ENCODE assay signal across 20 cellular contexts in genomic region chr4:183919173-183919572, GRCh38. TPM values are rescaled to one million over a fixed set of nuclear protein-coding genes. Genes with fewer than 3 reads are reported as not detected.
A peak's percentile ranks its signal among the peaks of the same experiment; 100 is the strongest.
DNase-seq lines count a peak whose midpoint lies in the region; ATAC-seq and TF ChIP-seq lines count a peak whose summit lies in the region.
"Had no signal": no experiment of that assay in that cellular context is flagged by ENCODE, and none has a peak within 500 bp of the region (broad histone marks: within the 10 kb centered on the region; RNA-seq: fewer than 3 reads in every experiment).

No MANE protein-coding gene starts in this region.

- peak overlapping the region; percentile 7 for H3K23ac ChIP-seq in mesendoderm (ENCODE audit: low read length)

- no peak overlapping the region for H2BK5ac ChIP-seq in mesendoderm (ENCODE audit: low read length)

- H3K4ac ChIP-seq in mesendoderm (ENCODE audit: low read depth, low read length): no peak overlapping the region

- H3K56ac ChIP-seq in mesendoderm (ENCODE audit: low read length): peak overlapping the region; percentile 39

- H3K27ac ChIP-seq in right atrium auricular region (peak overlapping the region in 1 of 2 donors; percentile 2), mesendoderm (ENCODE audit: low read depth, low read length) (no peak overlapping the region)
- H3K27ac ChIP-seq: A549 had no signal

- no peak for TF ChIP-seq CTCF in right atrium auricular region (IDR thresholded peaks at IDR 0.05)

- H3K36me3 ChIP-seq in right atrium auricular region: no peaks in the 10 kb centered on the region
- no peaks in the 10 kb centered on the region for H3K36me3 ChIP-seq in mesendoderm (ENCODE audit: control insufficient read depth, insufficient read depth, low read length)

- no peak overlapping the region for H3K18ac ChIP-seq in mesendoderm (ENCODE audit: low read length)

- H3K4me1 ChIP-seq in right atrium auricular region (peaks cover 0 to 10% of the 10 kb centered on the region in 2 donors), mesendoderm (ENCODE audit: control insufficient read depth, low read depth, low read length) (peaks cover 2% of the 10 kb centered on the region)
- H3K4me1 ChIP-seq: A549 had no signal

- H2AK5ac ChIP-seq in mesendoderm (ENCODE audit: low read length): no peak overlapping the region

- H4K5ac ChIP-seq in mesendoderm (ENCODE audit: low read length): no peak overlapping the region

- H3K27me3 ChIP-seq in right atrium auricular region: no peaks in the 10 kb centered on the region
- H3K27me3 ChIP-seq in mesendoderm (ENCODE audit: insufficient read depth, low read length, poor library complexity): no peaks in the 10 kb centered on the region

- no peak overlapping the region for H3K9ac ChIP-seq in mesendoderm (ENCODE audit: low read length)

- no peak overlapping the region for H2BK120ac ChIP-seq in mesendoderm (ENCODE audit: low read depth, low read length)

- peaks cover 65% of the 10 kb centered on the region for H3K79me2 ChIP-seq in mesendoderm (ENCODE audit: control insufficient read depth, insufficient read depth, low read length)

- DNase-seq in Right ventricle myocardium inferior (ENCODE audit: missing footprints): no peak
- DNase-seq in right atrium auricular region (ENCODE audit: low spot score): no peak
- DNase-seq in Right ventricle myocardium superior: peak; percentile 68
- DNase-seq in mesendoderm: no peak
- DNase-seq in GOT3 (lab: John Stamatoyannopoulos, UW): no peak
- DNase-seq in NCI-H2171 (lab: John Stamatoyannopoulos, UW): no peak
- DNase-seq: C1 segment of cervical spinal cord; DND-41; GF-D8; KBM-7; MV-4-11; NCI-H1417; NCI-H1930; NCI-H524 treated with DMSO at 0.1 percent for 48 hours; NK-92 treated with Interleukin-12 subunit alpha and Interleukin-12 subunit beta, amount 100 ng/mL, for 24 hours; SIG-M5 had no signal

- peaks cover 8% of the 10 kb centered on the region for H3K79me1 ChIP-seq in mesendoderm (ENCODE audit: low read length)

- WGBS in mesendoderm (ENCODE audit: extremely low coverage, insufficient coverage, low lambda C conversion rate): no CpG with 5 or more reads among the region's 12 CpGs

- no peak overlapping the region for H4K8ac ChIP-seq in mesendoderm (ENCODE audit: low read depth, low read length)

- H3K4me2 ChIP-seq in mesendoderm (ENCODE audit: low read length): no peak overlapping the region
- H3K4me2 ChIP-seq: A549 had no signal

- H3K4me3 ChIP-seq in right atrium auricular region (no peak overlapping the region), mesendoderm (ENCODE audit: low read length) (no peak overlapping the region)
- H3K4me3 ChIP-seq: A549 had no signal

- intact Hi-C loops in Right ventricle myocardium inferior (cut with DNase I): no loop called here
- intact Hi-C loops in Right ventricle myocardium superior (cut with DNase I): no loop called here

- H2BK15ac ChIP-seq in mesendoderm (replicated peaks; ENCODE audit: low read depth): no peak overlapping the region

- no peak for TF ChIP-seq POLR2A in GM18505 (IDR thresholded peaks at IDR 0.05; ENCODE audit: borderline replicate concordance, extremely low read depth, insufficient read depth, insufficient read length)

- H3K9me3 ChIP-seq in right atrium auricular region: no peaks in the 10 kb centered on the region
- H3K9me3 ChIP-seq: A549 had no signal

- peak; percentile 87 for ATAC-seq in Right ventricle myocardium inferior
- peak; percentile 85 for ATAC-seq in Right ventricle myocardium superior (ENCODE audit: poor library complexity)
- no peak for ATAC-seq in GM18505 (IDR thresholded peaks at IDR 0.05; ENCODE audit: unreplicated experiment)
- ATAC-seq in GM18502 (IDR thresholded peaks at IDR 0.05; ENCODE audit: poor library complexity, unreplicated experiment): no peak
- ATAC-seq: A549, HCT116 had no signal

RNA-seq across cellular contexts. Expression of gene STOX2, which starts 14.1 kb away (rescaled TPM):
- total RNA-seq in Right ventricle myocardium inferior: 9.9 TPM
- 10 to 100 TPM; 18.5 to 25.8 TPM for total RNA-seq in right atrium auricular region
- 8.5 TPM for total RNA-seq in Right ventricle myocardium superior
- 28.6 TPM for polyA plus RNA-seq in mesendoderm (2013, experiment 1 of 2)
- 28.3 TPM for polyA plus RNA-seq in mesendoderm (2013, experiment 2 of 2)

Comparison
In these comparisons a context has a peak if more than half of its experiments do, and no peak if none do; other contexts are left out.
1. ATAC-seq: peak in Right ventricle myocardium inferior (single experiment) and Right ventricle myocardium superior (single experiment); none in GM18505 (single experiment) and GM18502 (single experiment).